19 cellular contexts compared by ENCODE assay signal in the genomic region with DNA sequence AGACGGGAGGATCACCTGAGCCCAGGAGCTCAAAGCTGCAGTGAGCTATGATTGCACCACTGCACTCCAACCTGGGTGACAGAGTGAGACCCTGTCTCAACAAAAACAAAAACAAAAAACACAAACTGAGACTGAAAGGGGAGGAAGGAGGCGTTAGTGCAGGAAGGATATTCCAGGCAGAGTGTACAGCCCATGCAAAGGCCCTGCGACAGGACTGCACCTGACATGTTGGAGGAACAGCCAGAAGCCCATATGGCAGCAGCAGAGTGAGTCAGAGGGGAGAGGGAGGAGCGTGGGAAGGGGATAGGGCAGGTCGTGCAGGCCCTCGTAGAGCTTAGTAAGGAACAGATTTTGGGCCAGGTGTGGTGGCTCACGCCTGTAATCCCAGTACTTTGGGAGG. TPM values are rescaled to one million over a fixed set of nuclear protein-coding genes. Genes with fewer than 3 reads are reported as not detected.
DNase-seq lines count a peak whose midpoint lies in the region; TF ChIP-seq lines count a peak whose summit lies in the region.
"Had no signal": no experiment of that assay in that cellular context is flagged by ENCODE, and none has a peak within 500 bp of the region (broad histone marks: within the 10 kb centered on the region; RNA-seq: fewer than 3 reads in every experiment).

No MANE protein-coding gene starts in this region.

- H3K4me1 ChIP-seq in HEK293 (ENCODE audit: control insufficient read depth, insufficient read depth, low read length) = no peaks in the 10 kb centered on the region
- no peaks in the 10 kb centered on the region for H3K4me1 ChIP-seq in neural progenitor cell
- H3K4me1 ChIP-seq: A549; BLaER1 treated with 17β-estradiol and CSF1 and Interleukin-3, amounts not matched to agents 10 nM and 100 nM had no signal

- H4K20me1 ChIP-seq in neural progenitor cell (ENCODE audit: low read depth) = no peaks in the 10 kb centered on the region
- H4K20me1 ChIP-seq: BLaER1 treated with 17β-estradiol and CSF1 and Interleukin-3, amounts not matched to agents 10 nM and 100 nM had no signal

- no peak overlapping the region for H3K9ac ChIP-seq in neural progenitor cell
- H3K9ac ChIP-seq: BLaER1 treated with 17β-estradiol and CSF1 and Interleukin-3, amounts not matched to agents 10 nM and 100 nM had no signal

- H3K27ac Mint-ChIP-seq in neural progenitor cell = peak overlapping the region; percentile 23
- H3K27ac Mint-ChIP-seq: B cell; CD4-positive, alpha-beta T cell; CD8-positive, alpha-beta T cell had no signal

- peak overlapping the region; percentile 39 for H3K4me3 Mint-ChIP-seq in neural progenitor cell
- H3K4me3 Mint-ChIP-seq: B cell; CD4-positive, alpha-beta T cell; CD8-positive, alpha-beta T cell had no signal

- no peak overlapping the region for H3K27ac ChIP-seq in HEK293 (ENCODE audit: extremely low read depth, low read depth, low read length)
- H3K27ac ChIP-seq in neural progenitor cell = no peak overlapping the region
- H3K27ac ChIP-seq in substantia nigra (ENCODE audit: low read depth, low read length, poor library complexity, severe bottlenecking) = no peak overlapping the region
- H3K27ac ChIP-seq: 22Rv1; A549; BLaER1 treated with 17β-estradiol and CSF1 and Interleukin-3, amounts not matched to agents 10 nM and 100 nM; C4-2B had no signal

- H3K36me3 ChIP-seq in HEK293 (ENCODE audit: control insufficient read depth in 2 of 2, insufficient read depth in 1 of 2, low read length in 2 of 2) (no peaks in the 10 kb centered on the region), neural progenitor cell (no peaks in the 10 kb centered on the region)
- H3K36me3 ChIP-seq: BLaER1 treated with 17β-estradiol and CSF1 and Interleukin-3, amounts not matched to agents 10 nM and 100 nM had no signal

- no peaks in the 10 kb centered on the region for H3K36me3 Mint-ChIP-seq in neural progenitor cell
- H3K36me3 Mint-ChIP-seq: CD8-positive, alpha-beta T cell had no signal

- peaks cover 9% of the 10 kb centered on the region for H3K27me3 Mint-ChIP-seq in neural progenitor cell (ENCODE audit: insufficient read depth, low read depth)
- H3K27me3 Mint-ChIP-seq: B cell had no signal

- DNase-seq in NCI-H524 treated with DMSO at 0.1 percent for 48 hours (lab: John Stamatoyannopoulos, UW) = peak; percentile 5
- DNase-seq in NCI-H524 (lab: John Stamatoyannopoulos, UW) = no peak
- DNase-seq in neural progenitor cell (ENCODE audit: low spot score) = no peak
- no peak for DNase-seq in NCI-H510A treated with DMSO at 0.1 percent for 48 hours (lab: John Stamatoyannopoulos, UW)
- no peak for DNase-seq in substantia nigra (lab: John Stamatoyannopoulos, UW)
- DNase-seq: AML-193; Caco-2; Calu3; CD4-positive, alpha-beta T cell; CD8-positive, alpha-beta T cell; DMS79 treated with DMSO at 0.1 percent for 48 hours; GF-D8 had no signal

- H3K9me3 Mint-ChIP-seq in neural progenitor cell = peaks cover 9% of the 10 kb centered on the region
- H3K9me3 Mint-ChIP-seq: CD8-positive, alpha-beta T cell had no signal

- TF ChIP-seq CTCF in HEK293 (tag by site-specific recombination; IDR thresholded peaks at IDR 0.05) = no peak
- no peak for TF ChIP-seq CTCF in neural progenitor cell (IDR thresholded peaks at IDR 0.05)

- POLR2A ChIA-PET in HEK293 (lab: Yijun Ruan, JAX) = interaction anchor here (0.6 kb wide), 1 partner anchor 59 kb away, joined by 4 read pairs; no protein-coding TSS in a partner anchor

- H3K4me3 ChIP-seq in HEK293 (ENCODE audit: low read depth, low read length) (no peak overlapping the region), neural progenitor cell (no peak overlapping the region)
- H3K4me3 ChIP-seq: A549; BLaER1 treated with 17β-estradiol and CSF1 and Interleukin-3, amounts not matched to agents 10 nM and 100 nM had no signal

- no peaks in the 10 kb centered on the region for H3K79me2 ChIP-seq in neural progenitor cell (ENCODE audit: low read depth)

- no peak overlapping the region for H3K4me2 ChIP-seq in neural progenitor cell
- H3K4me2 ChIP-seq: A549; BLaER1 treated with 17β-estradiol and CSF1 and Interleukin-3, amounts not matched to agents 10 nM and 100 nM had no signal

- H3F3A ChIP-seq in neural progenitor cell (ENCODE audit: low read depth) = no peaks in the 10 kb centered on the region

- H3K27me3 ChIP-seq in neural progenitor cell = no peaks in the 10 kb centered on the region
- H3K27me3 ChIP-seq: BLaER1 treated with 17β-estradiol and CSF1 and Interleukin-3, amounts not matched to agents 10 nM and 100 nM had no signal

- no peak overlapping the region for H2AFZ ChIP-seq in neural progenitor cell (replicated peaks)

- peaks cover 10% of the 10 kb centered on the region for H3K4me1 Mint-ChIP-seq in neural progenitor cell
- H3K4me1 Mint-ChIP-seq: B cell had no signal

- H3K9me3 ChIP-seq in HEK293 (ENCODE audit: control insufficient read depth, insufficient read depth, low read depth, low read length) (no peaks in the 10 kb centered on the region), neural progenitor cell (ENCODE audit: low read depth) (no peaks in the 10 kb centered on the region)
- H3K9me3 ChIP-seq: A549 had no signal

- CTCF ChIA-PET in HEK293 (lab: Yijun Ruan, JAX) = no interaction called here

TF ChIP-seq in HEK293, 187 proteins besides CTCF, POLR2A, EP300 and RAD21:
- peak; percentile 91 for TF ChIP-seq ZNF623 (tag by site-specific recombination; IDR thresholded peaks at IDR 0.05)
- TF ChIP-seq ZNF585B (tag by site-specific recombination; IDR thresholded peaks at IDR 0.05) = no peak

RNA-seq across cellular contexts. Expression of a gene that starts 3.2 kb away (rescaled TPM):
- total RNA-seq in neural progenitor cell (ENCODE audit: low replicate concordance) = not detected in 2 replicates
- total RNA-seq: A172; B cell; Caco-2; Calu3; CD4-positive, alpha-beta T cell; CD8-positive, alpha-beta T cell had no signal
